23 cellular contexts compared by ENCODE assay signal in the genomic region with DNA sequence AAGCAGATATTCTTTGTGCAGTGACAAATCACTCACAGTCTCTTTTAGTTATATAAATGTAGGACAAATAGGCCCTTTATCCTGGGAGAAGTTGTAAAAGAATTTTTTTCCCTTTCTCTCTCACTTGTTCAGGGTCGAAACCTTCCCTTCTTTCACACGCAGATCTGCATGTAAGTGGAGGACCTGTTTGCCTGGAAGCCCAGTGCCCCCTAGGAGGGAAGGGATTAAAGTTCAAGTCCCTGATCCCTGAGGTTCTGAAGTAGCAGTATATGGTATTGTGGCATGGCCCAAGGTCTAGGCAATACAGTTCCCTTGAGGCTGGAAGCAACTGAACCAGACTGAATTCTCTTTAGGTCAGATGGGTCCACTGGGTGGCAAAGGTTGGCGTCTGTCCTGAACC. TPM values are rescaled to one million over a fixed set of nuclear protein-coding genes. Genes with fewer than 3 reads are reported as not detected.
DNase-seq lines count a peak whose midpoint lies in the region; ATAC-seq and TF ChIP-seq lines count a peak whose summit lies in the region.
"Had no signal": no experiment of that assay in that cellular context is flagged by ENCODE, and none has a peak within 500 bp of the region (broad histone marks: within the 10 kb centered on the region; RNA-seq: fewer than 3 reads in every experiment).

No MANE protein-coding gene starts in this region.

- H4K5ac ChIP-seq in H9 (ENCODE audit: insufficient read length, low read depth, low read length), result no peak overlapping the region
- no peak overlapping the region for H4K5ac ChIP-seq in IMR-90 (ENCODE audit: low read depth, low read length)

- no peak overlapping the region for H4K91ac ChIP-seq in H9 (ENCODE audit: insufficient read length, low read depth, low read length)
- no peak overlapping the region for H4K91ac ChIP-seq in IMR-90 (ENCODE audit: insufficient read depth, low read depth, low read length)

- no CpG with 5 or more reads among the region's 3 CpGs for WGBS in H9 (ENCODE audit: extremely low coverage, insufficient read length, low lambda C conversion rate)
- 83% methylated on average over 1 of the region's 3 CpGs; no CpG with 5 or more reads in 1 of the 2 experiments for WGBS in IMR-90 (ENCODE audit: extremely low coverage in 2 of 2, insufficient read length in 1 of 2), 2 experiments

- peaks cover 25 to 33% of the 10 kb centered on the region in 2 experiments for H3K4me1 Mint-ChIP-seq in H9
- H3K4me1 Mint-ChIP-seq in neural progenitor cell, result peaks cover 8% of the 10 kb centered on the region
- H3K4me1 Mint-ChIP-seq: CD4-positive, CD25-positive, alpha-beta regulatory T cell had no signal

- H3K4me3 Mint-ChIP-seq in H9 (no peak overlapping the region), neural progenitor cell (no peak overlapping the region)
- H3K4me3 Mint-ChIP-seq: CD4-positive, CD25-positive, alpha-beta regulatory T cell had no signal

- no peaks in the 10 kb centered on the region for H3K9me1 ChIP-seq in IMR-90 (ENCODE audit: insufficient read depth, low read length)

- H4K20me1 ChIP-seq in H9 (ENCODE audit: control insufficient read depth, insufficient read depth, insufficient read length), result no peaks in the 10 kb centered on the region
- no peaks in the 10 kb centered on the region for H4K20me1 ChIP-seq in IMR-90 (ENCODE audit: insufficient read depth, low read length)
- H4K20me1 ChIP-seq in neural progenitor cell (ENCODE audit: low read depth), result no peaks in the 10 kb centered on the region
- H4K20me1 ChIP-seq: BLaER1 had no signal

- H3F3A ChIP-seq in neural progenitor cell (ENCODE audit: low read depth), result peaks cover 3% of the 10 kb centered on the region

- H3K4ac ChIP-seq in H9 (ENCODE audit: low read depth, low read length), result no peak overlapping the region
- no peak overlapping the region for H3K4ac ChIP-seq in IMR-90 (ENCODE audit: low read depth, low read length)

- ATAC-seq in IMR-90 (ENCODE audit: low read depth) (no peak), esophagus mucosa (peak; percentile 15)

- no peak overlapping the region for H2BK5ac ChIP-seq in H9 (ENCODE audit: insufficient read length, low read length)
- H2BK5ac ChIP-seq in IMR-90 (ENCODE audit: low read depth, low read length, poor library complexity, severe bottlenecking), result no peak overlapping the region

- in situ Hi-C loops in IMR-90 (cut with MboI; ENCODE audit: low sequenced_read_pairs), result no loop called here

- no peaks in the 10 kb centered on the region for H3K36me3 ChIP-seq in IMR-90 (ENCODE audit: control insufficient read depth, insufficient read depth, low read length)
- no peaks in the 10 kb centered on the region for H3K36me3 ChIP-seq in neural progenitor cell
- H3K36me3 ChIP-seq in SJCRH30, result no peaks in the 10 kb centered on the region
- H3K36me3 ChIP-seq: BLaER1, MG63, Peyer's patch had no signal

- H3K27me3 ChIP-seq in H9 (ENCODE audit: insufficient read depth, low read length) (no peaks in the 10 kb centered on the region), IMR-90 (ENCODE audit: control insufficient read depth, insufficient read depth, low read length) (no peaks in the 10 kb centered on the region), neural progenitor cell (no peaks in the 10 kb centered on the region), SJCRH30 (no peaks in the 10 kb centered on the region)
- H3K27me3 ChIP-seq: BLaER1, MG63, Peyer's patch had no signal

- H3K79me2 ChIP-seq in H9 (ENCODE audit: insufficient read depth, low read length), result no peaks in the 10 kb centered on the region
- H3K79me2 ChIP-seq in neural progenitor cell (ENCODE audit: low read depth), result no peaks in the 10 kb centered on the region

- H3K79me1 ChIP-seq in H9 (ENCODE audit: insufficient read depth, low read depth, low read length, poor library complexity, severe bottlenecking), result no peaks in the 10 kb centered on the region
- no peaks in the 10 kb centered on the region for H3K79me1 ChIP-seq in IMR-90 (ENCODE audit: low read depth in 1 of 2, low read length in 2 of 2)

- no peak overlapping the region for H2BK12ac ChIP-seq in H9 (ENCODE audit: insufficient read length, low read depth, low read length)

- no peaks in the 10 kb centered on the region for H3K23me2 ChIP-seq in H9 (ENCODE audit: insufficient read length, low read depth, low read length, poor library complexity, severe bottlenecking)

- no peak for TF ChIP-seq POLR2A in IMR-90 (IDR thresholded peaks at IDR 0.05; ENCODE audit: low read depth, low read length)

- H3K9me3 Mint-ChIP-seq in H9 (no peaks in the 10 kb centered on the region), neural progenitor cell (peaks cover 2% of the 10 kb centered on the region)

- H3K18ac ChIP-seq in H9 (ENCODE audit: insufficient read length, low read depth, low read length) (no peak overlapping the region), IMR-90 (ENCODE audit: low read depth, low read length) (no peak overlapping the region)

- H3K23ac ChIP-seq in H9 (ENCODE audit: insufficient read length, low read depth, low read length) (no peak overlapping the region), IMR-90 (ENCODE audit: low read depth, low read length) (no peak overlapping the region)

- H3K4me1 ChIP-seq in H9 (ENCODE audit: insufficient read depth, low read length), result peaks cover 11% of the 10 kb centered on the region; the same call in 1 of the 2 replicates
- H3K4me1 ChIP-seq in IMR-90 (ENCODE audit: control insufficient read depth, insufficient read depth, low read length), result no peaks in the 10 kb centered on the region
- H3K4me1 ChIP-seq in neural progenitor cell, result peaks cover 4% of the 10 kb centered on the region
- peaks cover 10% of the 10 kb centered on the region for H3K4me1 ChIP-seq in SJCRH30
- H3K4me1 ChIP-seq: BLaER1, Peyer's patch had no signal

- dilution Hi-C loops in IMR-90 (cut with HindIII; ENCODE audit: low sequenced_read_pairs, unreplicated experiment), result no loop called here

- no peak overlapping the region for H2BK15ac ChIP-seq in H9 (ENCODE audit: low read depth, low read length)
- no peak overlapping the region for H2BK15ac ChIP-seq in IMR-90 (ENCODE audit: low read depth, low read length)

- no peak overlapping the region for H2BK20ac ChIP-seq in H9 (ENCODE audit: low read depth, low read length, poor library complexity, severe bottlenecking)
- no peak overlapping the region for H2BK20ac ChIP-seq in IMR-90 (ENCODE audit: low read depth, low read length)

- H3K9me3 ChIP-seq in H9 (ENCODE audit: control insufficient read depth, low read depth, low read length) (no peaks in the 10 kb centered on the region), IMR-90 (ENCODE audit: control insufficient read depth, insufficient read depth, low read length) (no peaks in the 10 kb centered on the region), neural progenitor cell (ENCODE audit: low read depth) (no peaks in the 10 kb centered on the region), SJCRH30 (replicated peaks) (peaks cover 2% of the 10 kb centered on the region; the same call in 1 of the 2 replicates)
- H3K9me3 ChIP-seq: MG63, Peyer's patch had no signal

- H2AK5ac ChIP-seq in H9 (ENCODE audit: insufficient read length, low read length) (no peak overlapping the region), IMR-90 (ENCODE audit: low read depth, low read length) (no peak overlapping the region)

- H4K8ac ChIP-seq in H9 (replicated peaks; ENCODE audit: insufficient read length, low read depth, low read length) (no peak overlapping the region), IMR-90 (ENCODE audit: low read depth in 2 of 2, low read length in 2 of 2) (no peak overlapping the region)

- no peak overlapping the region for H2AK9ac ChIP-seq in IMR-90 (replicated peaks; ENCODE audit: low read depth, low read length, poor library complexity)

- H3K4me3 ChIP-seq in IMR-90 (ENCODE audit: insufficient read depth, low read depth, low read length) (no peak overlapping the region), neural progenitor cell (no peak overlapping the region), SJCRH30 (no peak overlapping the region)
- H3K4me3 ChIP-seq: BLaER1, MG63, Peyer's patch, SK-N-MC had no signal

- TF ChIP-seq RAD21 in IMR-90 (IDR thresholded peaks at IDR 0.05; ENCODE audit: low read length), result no peak

- H2AFZ ChIP-seq in H9 (ENCODE audit: low read length) (no peak overlapping the region), IMR-90 (replicated peaks; ENCODE audit: low read length, poor library complexity) (peak overlapping the region; percentile 37), neural progenitor cell (replicated peaks) (no peak overlapping the region)

- POLR2A ChIA-PET in IMR-90 (lab: Charles Lee; ENCODE audit: unreplicated experiment), result no interaction called here

- no peak overlapping the region for H3K9ac ChIP-seq in H9 (ENCODE audit: extremely low read depth, insufficient read length, low read length)
- H3K9ac ChIP-seq in IMR-90 (ENCODE audit: low read depth, low read length), result no peak overlapping the region
- H3K9ac ChIP-seq in neural progenitor cell, result no peak overlapping the region
- H3K9ac ChIP-seq: BLaER1 had no signal

- no peaks in the 10 kb centered on the region for H3K36me3 Mint-ChIP-seq in H9 (ENCODE audit: insufficient read depth in 1 of 3, low read depth in 3 of 3)
- no peaks in the 10 kb centered on the region for H3K36me3 Mint-ChIP-seq in neural progenitor cell
- H3K36me3 Mint-ChIP-seq: CD4-positive, CD25-positive, alpha-beta regulatory T cell had no signal

- no peak overlapping the region for H2BK120ac ChIP-seq in H9 (ENCODE audit: low read depth, low read length, poor library complexity, severe bottlenecking)
- H2BK120ac ChIP-seq in IMR-90 (ENCODE audit: low read depth, low read length), result no peak overlapping the region

- no peak overlapping the region for H3K27ac ChIP-seq in H9 (ENCODE audit: insufficient read length, low read depth, low read length)
- H3K27ac ChIP-seq in IMR-90 (ENCODE audit: insufficient read depth, low read length), result no peak overlapping the region
- no peak overlapping the region for H3K27ac ChIP-seq in neural progenitor cell
- H3K27ac ChIP-seq in SJCRH30, result no peak overlapping the region
- H3K27ac ChIP-seq: BLaER1, Peyer's patch, SK-N-MC had no signal

- H3K14ac ChIP-seq in H9 (ENCODE audit: insufficient read depth, low read length) (no peak overlapping the region), IMR-90 (replicated peaks; ENCODE audit: low read depth, low read length) (no peak overlapping the region)

- no TSS peak for BruUV-seq in IMR-90 (replicated peaks; lab: Mats Ljungman, UMichigan)

- TF ChIP-seq CTCF in H9 (conservative IDR thresholded peaks at IDR 0.05) (peak; percentile 35; the same call in 2 of the 3 replicates), IMR-90 (conservative IDR thresholded peaks at IDR 0.05; ENCODE audit: low read depth, low read length) (no peak), neural progenitor cell (IDR thresholded peaks at IDR 0.05) (no peak)

- no peak overlapping the region for H3K4me2 ChIP-seq in H9 (ENCODE audit: insufficient read depth, insufficient read length, low read length)
- H3K4me2 ChIP-seq in IMR-90 (ENCODE audit: low read depth, low read length), result no peak overlapping the region
- no peak overlapping the region for H3K4me2 ChIP-seq in neural progenitor cell
- H3K4me2 ChIP-seq: BLaER1 had no signal

- H3K56ac ChIP-seq in H9 (ENCODE audit: insufficient read length, low read depth, low read length) (no peak overlapping the region), IMR-90 (ENCODE audit: extremely low read depth, insufficient read depth, low read length) (no peak overlapping the region)

- DNase-seq in H9, result peak; percentile 48
- DNase-seq in IMR-90, result no peak
- DNase-seq in neural progenitor cell (ENCODE audit: low spot score), result no peak
- DNase-seq in NK-92 treated with Interleukin-12 subunit alpha and Interleukin-12 subunit beta, amount 100 ng/mL, for 24 hours (lab: John Stamatoyannopoulos, UW), result no peak
- no peak for DNase-seq in NCI-H1930 (lab: John Stamatoyannopoulos, UW)
- DNase-seq in activated effector memory CD4-positive, alpha-beta T cell treated with anti-CD3 and anti-CD28 coated beads, Interleukin-2, amount 50 U/mL, for 16 hours, result no peak
- no peak for DNase-seq in SJCRH30
- DNase-seq: CD4-positive, CD25-positive, alpha-beta regulatory T cell; DMS153; DND-41; MG63; NCI-H2081 treated with DMSO at 0.1 percent for 48 hours; NCI-H2171; NCI-H226; NCI-H510A; NCI-H69; OCI-M1; Peyer's patch; SHP77 treated with DMSO at 0.1 percent for 48 hours; SW 1271 had no signal

- H3K27me3 Mint-ChIP-seq in H9 (ENCODE audit: low read depth) (no peaks in the 10 kb centered on the region), neural progenitor cell (ENCODE audit: insufficient read depth, low read depth) (no peaks in the 10 kb centered on the region)
- H3K27me3 Mint-ChIP-seq: CD4-positive, CD25-positive, alpha-beta regulatory T cell had no signal

- H3K27ac Mint-ChIP-seq in H9, result no peak overlapping the region
- peak overlapping the region; percentile 11 for H3K27ac Mint-ChIP-seq in neural progenitor cell

- CTCF ChIA-PET in IMR-90 (lab: Yijun Ruan, JAX), result no interaction called here

- no peak overlapping the region for H3T11ph ChIP-seq in H9 (ENCODE audit: low read length)

- intact Hi-C loops in IMR-90 (cut with micrococcal nuclease), result no loop called here

RNA-seq across cellular contexts. Expression of gene PTGFRN, which starts 48.6 kb away (rescaled TPM):
- total RNA-seq in H9 (2021) (26.3 and 31.7 TPM in 2 replicates), IMR-90 (2012; rRNA removed) (0.90 and 1.1 TPM in 2 replicates), esophagus mucosa (55.1 TPM), neural progenitor cell (ENCODE audit: low replicate concordance) (41.5 and 53.2 TPM in 2 replicates)
- polyA plus RNA-seq in IMR-90 (2012; rRNA removed), result 0.90 and 1.1 TPM in 2 replicates
- 0.32 and 0.60 TPM in 2 replicates for polyA plus RNA-seq in IMR-90 (2012; cell fraction: cytosol; rRNA removed)
- polyA plus RNA-seq in IMR-90 (2012; cell fraction: nucleus; rRNA removed; ENCODE audit: low replicate concordance), result 0.16 and 0.33 TPM in 2 replicates
- total RNA-seq in SJCRH30 (2014; rRNA removed; shearing (Covaris generic)), result 146 and 148 TPM in 2 replicates

Comparison
In these comparisons a context has a peak if more than half of its experiments do, and no peak if none do; other contexts are left out.
1. RNA of gene PTGFRN, which starts 48.6 kb away (total RNA-seq): 146 to 148 TPM in SJCRH30, 55.1 TPM in esophagus mucosa (single experiment), 41.5 to 53.2 TPM in neural progenitor cell and 26.3 to 31.7 TPM in H9; 0.90 to 1.1 TPM in IMR-90; every median in the first group is over 10 times any median in the second.